In the genomic region with DNA sequence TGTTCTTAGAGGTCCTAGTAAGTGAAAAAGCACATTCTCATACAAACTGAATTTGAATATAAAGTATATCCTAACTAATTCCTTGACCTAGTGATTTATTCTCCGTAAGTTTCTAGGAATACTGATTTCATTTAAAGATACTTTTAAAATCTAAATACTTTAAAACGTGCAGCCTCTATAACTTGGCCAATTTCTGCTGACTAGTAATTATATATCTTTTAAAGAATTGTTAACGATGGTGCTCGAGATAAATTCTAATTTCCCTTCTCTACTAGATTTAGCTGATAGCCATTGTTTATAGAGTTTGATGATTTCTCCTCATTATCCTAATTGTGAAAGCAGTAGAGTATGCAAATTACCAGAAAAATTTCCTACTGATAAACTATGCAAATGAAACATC, we compare ENCODE assay signal across 30 cellular contexts.
"Had no signal": no experiment of that assay in that cellular context is flagged by ENCODE, and none has a peak within 500 bp of the region (broad histone marks: within the 10 kb centered on the region; RNA-seq: fewer than 3 reads in every experiment).

No MANE protein-coding gene starts in this region.

- H3K9me3 ChIP-seq: SJCRH30 had no signal

- H3K4me1 ChIP-seq: SJCRH30 had no signal

- DNase-seq: MM.1S, MV-4-11, NCI-H1092, NCI-H1105, NCI-H1417 treated with DMSO at 0.1 percent for 48 hours, NCI-H1436 treated with DMSO at 0.1 percent for 48 hours, NCI-H1694 treated with DMSO at 0.1 percent for 48 hours, NCI-H187 treated with DMSO at 0.1 percent for 48 hours, NCI-H2029, NCI-H2081, NCI-H2171 treated with DMSO at 0.1 percent for 48 hours, NCI-H2227 treated with DMSO at 0.1 percent for 48 hours, NCI-H345, NCI-H446, NCI-H510A treated with DMSO at 0.1 percent for 48 hours, NCI-H524 treated with DMSO at 0.1 percent for 48 hours, NCI-H69, NCI-H748 treated with DMSO at 0.1 percent for 48 hours, NCI-H82, PC-9, SHP77, SIG-M5, SW 1271 had no signal

- ATAC-seq: Panc1, Right ventricle myocardium inferior had no signal

- H3K27ac ChIP-seq: KMS-11, PC-9, RWPE1, SJCRH30, SK-N-MC had no signal

- H3K27me3 ChIP-seq: SJCRH30 had no signal

- FAIRE-seq: RCC 7860 had no signal

- H3K4me2 ChIP-seq: KMS-11, PC-9 had no signal

- H3K9ac ChIP-seq: KMS-11 had no signal

- H2AFZ ChIP-seq: PC-9 had no signal

- H3K36me3 ChIP-seq: SJCRH30 had no signal

- H3K4me3 ChIP-seq: PC-9, SJCRH30, SK-N-MC had no signal
